ENCODE assay signal across 1 cellular context in the genomic region with DNA sequence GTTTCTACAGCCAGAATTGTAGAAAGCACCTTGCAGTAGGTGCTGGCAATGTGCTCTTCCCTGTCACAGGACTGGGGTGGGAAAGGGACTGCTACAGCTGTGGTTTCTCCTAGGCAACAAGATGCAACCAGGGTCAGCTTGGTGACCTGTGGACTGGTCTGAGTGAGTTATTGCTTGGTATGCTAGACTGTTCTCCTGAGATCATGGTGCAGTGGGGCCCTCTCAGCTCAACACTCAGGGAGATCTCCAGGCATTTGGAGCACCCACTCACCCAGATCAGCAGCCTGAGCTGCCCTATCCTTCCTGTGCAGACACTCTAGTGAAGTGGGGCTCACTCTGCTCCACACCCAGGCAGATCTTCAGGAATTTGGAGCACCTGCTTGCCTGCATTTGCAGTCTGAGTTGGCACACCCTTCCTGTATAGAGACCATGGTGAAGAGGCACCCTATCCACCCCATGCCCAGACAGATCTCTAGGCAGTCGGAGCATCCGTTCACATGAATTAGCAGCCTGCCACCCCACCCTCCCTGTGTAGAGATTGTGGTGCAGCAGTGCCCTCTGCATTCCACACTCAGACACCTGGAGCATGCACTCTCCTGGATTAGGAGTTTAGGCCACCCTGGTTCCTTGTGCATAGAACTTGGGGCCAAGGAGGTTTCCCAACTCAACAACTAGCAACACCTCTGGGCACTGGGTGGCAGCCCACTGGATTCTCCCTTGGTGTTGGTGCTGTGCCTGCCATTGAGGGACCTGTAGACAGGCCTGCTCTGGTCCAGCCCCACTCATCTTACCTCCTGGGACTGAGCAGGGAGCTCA.
TF ChIP-seq lines count a peak whose summit lies in the region.

No MANE protein-coding gene starts in this region.

TF ChIP-seq in WTC11, 78 proteins besides CTCF, POLR2A, EP300 and RAD21:
- no peak for TF ChIP-seq ZSCAN18 (CRISPR knock-in tag; IDR thresholded peaks at IDR 0.05)
- no peak for TF ChIP-seq ZNF232 (CRISPR knock-in tag; IDR thresholded peaks at IDR 0.05)
- no peak for TF ChIP-seq NR3C1 (CRISPR knock-in tag; conservative IDR thresholded peaks at IDR 0.05; ENCODE audit: low read depth)
- TF ChIP-seq FOXP4 (CRISPR knock-in tag; IDR thresholded peaks at IDR 0.05), result no peak
- TF ChIP-seq KAT7 (CRISPR knock-in tag; IDR thresholded peaks at IDR 0.05; ENCODE audit: borderline replicate concordance), result no peak
- TF ChIP-seq, protein P1, sequence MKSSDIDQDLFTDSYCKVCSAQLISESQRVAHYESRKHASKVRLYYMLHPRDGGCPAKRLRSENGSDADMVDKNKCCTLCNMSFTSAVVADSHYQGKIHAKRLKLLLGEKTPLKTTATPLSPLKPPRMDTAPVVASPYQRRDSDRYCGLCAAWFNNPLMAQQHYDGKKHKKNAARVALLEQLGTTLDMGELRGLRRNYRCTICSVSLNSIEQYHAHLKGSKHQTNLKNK (CRISPR knock-in tag; IDR thresholded peaks at IDR 0.05), result no peak
- TF ChIP-seq, protein P2, sequence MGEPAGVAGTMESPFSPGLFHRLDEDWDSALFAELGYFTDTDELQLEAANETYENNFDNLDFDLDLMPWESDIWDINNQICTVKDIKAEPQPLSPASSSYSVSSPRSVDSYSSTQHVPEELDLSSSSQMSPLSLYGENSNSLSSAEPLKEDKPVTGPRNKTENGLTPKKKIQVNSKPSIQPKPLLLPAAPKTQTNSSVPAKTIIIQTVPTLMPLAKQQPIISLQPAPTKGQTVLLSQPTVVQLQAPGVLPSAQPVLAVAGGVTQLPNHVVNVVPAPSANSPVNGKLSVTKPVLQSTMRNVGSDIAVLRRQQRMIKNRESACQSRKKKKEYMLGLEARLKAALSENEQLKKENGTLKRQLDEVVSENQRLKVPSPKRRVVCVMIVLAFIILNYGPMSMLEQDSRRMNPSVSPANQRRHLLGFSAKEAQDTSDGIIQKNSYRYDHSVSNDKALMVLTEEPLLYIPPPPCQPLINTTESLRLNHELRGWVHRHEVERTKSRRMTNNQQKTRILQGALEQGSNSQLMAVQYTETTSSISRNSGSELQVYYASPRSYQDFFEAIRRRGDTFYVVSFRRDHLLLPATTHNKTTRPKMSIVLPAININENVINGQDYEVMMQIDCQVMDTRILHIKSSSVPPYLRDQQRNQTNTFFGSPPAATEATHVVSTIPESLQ (CRISPR knock-in tag; IDR thresholded peaks at IDR 0.05), result no peak
- TF ChIP-seq ARID4B (CRISPR knock-in tag; IDR thresholded peaks at IDR 0.05; ENCODE audit: borderline replicate concordance), result no peak
- TF ChIP-seq, protein P3, sequence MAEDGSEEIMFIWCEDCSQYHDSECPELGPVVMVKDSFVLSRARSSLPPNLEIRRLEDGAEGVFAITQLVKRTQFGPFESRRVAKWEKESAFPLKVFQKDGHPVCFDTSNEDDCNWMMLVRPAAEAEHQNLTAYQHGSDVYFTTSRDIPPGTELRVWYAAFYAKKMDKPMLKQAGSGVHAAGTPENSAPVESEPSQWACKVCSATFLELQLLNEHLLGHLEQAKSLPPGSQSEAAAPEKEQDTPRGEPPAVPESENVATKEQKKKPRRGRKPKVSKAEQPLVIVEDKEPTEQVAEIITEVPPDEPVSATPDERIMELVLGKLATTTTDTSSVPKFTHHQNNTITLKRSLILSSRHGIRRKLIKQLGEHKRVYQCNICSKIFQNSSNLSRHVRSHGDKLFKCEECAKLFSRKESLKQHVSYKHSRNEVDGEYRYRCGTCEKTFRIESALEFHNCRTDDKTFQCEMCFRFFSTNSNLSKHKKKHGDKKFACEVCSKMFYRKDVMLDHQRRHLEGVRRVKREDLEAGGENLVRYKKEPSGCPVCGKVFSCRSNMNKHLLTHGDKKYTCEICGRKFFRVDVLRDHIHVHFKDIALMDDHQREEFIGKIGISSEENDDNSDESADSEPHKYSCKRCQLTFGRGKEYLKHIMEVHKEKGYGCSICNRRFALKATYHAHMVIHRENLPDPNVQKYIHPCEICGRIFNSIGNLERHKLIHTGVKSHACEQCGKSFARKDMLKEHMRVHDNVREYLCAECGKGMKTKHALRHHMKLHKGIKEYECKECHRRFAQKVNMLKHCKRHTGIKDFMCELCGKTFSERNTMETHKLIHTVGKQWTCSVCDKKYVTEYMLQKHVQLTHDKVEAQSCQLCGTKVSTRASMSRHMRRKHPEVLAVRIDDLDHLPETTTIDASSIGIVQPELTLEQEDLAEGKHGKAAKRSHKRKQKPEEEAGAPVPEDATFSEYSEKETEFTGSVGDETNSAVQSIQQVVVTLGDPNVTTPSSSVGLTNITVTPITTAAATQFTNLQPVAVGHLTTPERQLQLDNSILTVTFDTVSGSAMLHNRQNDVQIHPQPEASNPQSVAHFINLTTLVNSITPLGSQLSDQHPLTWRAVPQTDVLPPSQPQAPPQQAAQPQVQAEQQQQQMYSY (CRISPR knock-in tag; IDR thresholded peaks at IDR 0.05), result no peak
- no peak for TF ChIP-seq CBFB (CRISPR knock-in tag; IDR thresholded peaks at IDR 0.05; ENCODE audit: low read depth)
- no peak for TF ChIP-seq ZNF121 (CRISPR knock-in tag; IDR thresholded peaks at IDR 0.05)
- TF ChIP-seq OVOL2 (CRISPR knock-in tag; IDR thresholded peaks at IDR 0.05; ENCODE audit: borderline replicate concordance), result no peak
- TF ChIP-seq GRHL2 (CRISPR knock-in tag; IDR thresholded peaks at IDR 0.05; ENCODE audit: insufficient replicate concordance, severe bottlenecking), result no peak
- TF ChIP-seq, protein P4, sequence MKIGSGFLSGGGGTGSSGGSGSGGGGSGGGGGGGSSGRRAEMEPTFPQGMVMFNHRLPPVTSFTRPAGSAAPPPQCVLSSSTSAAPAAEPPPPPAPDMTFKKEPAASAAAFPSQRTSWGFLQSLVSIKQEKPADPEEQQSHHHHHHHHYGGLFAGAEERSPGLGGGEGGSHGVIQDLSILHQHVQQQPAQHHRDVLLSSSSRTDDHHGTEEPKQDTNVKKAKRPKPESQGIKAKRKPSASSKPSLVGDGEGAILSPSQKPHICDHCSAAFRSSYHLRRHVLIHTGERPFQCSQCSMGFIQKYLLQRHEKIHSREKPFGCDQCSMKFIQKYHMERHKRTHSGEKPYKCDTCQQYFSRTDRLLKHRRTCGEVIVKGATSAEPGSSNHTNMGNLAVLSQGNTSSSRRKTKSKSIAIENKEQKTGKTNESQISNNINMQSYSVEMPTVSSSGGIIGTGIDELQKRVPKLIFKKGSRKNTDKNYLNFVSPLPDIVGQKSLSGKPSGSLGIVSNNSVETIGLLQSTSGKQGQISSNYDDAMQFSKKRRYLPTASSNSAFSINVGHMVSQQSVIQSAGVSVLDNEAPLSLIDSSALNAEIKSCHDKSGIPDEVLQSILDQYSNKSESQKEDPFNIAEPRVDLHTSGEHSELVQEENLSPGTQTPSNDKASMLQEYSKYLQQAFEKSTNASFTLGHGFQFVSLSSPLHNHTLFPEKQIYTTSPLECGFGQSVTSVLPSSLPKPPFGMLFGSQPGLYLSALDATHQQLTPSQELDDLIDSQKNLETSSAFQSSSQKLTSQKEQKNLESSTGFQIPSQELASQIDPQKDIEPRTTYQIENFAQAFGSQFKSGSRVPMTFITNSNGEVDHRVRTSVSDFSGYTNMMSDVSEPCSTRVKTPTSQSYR (CRISPR knock-in tag; IDR thresholded peaks at IDR 0.05), result no peak
TF ChIP-seq in WTC11: peak in this region for 0.
